Comparison of ENCODE assay signal across 1 cellular context in genomic region chr3:40452876-40453730, GRCh38.
TF ChIP-seq lines count a peak whose summit lies in the region.

No MANE protein-coding gene starts in this region.

TF ChIP-seq in HepG2, 621 proteins besides CTCF, POLR2A, EP300 and RAD21 (continued from another document and continues in another):
- TF ChIP-seq, protein P1, sequence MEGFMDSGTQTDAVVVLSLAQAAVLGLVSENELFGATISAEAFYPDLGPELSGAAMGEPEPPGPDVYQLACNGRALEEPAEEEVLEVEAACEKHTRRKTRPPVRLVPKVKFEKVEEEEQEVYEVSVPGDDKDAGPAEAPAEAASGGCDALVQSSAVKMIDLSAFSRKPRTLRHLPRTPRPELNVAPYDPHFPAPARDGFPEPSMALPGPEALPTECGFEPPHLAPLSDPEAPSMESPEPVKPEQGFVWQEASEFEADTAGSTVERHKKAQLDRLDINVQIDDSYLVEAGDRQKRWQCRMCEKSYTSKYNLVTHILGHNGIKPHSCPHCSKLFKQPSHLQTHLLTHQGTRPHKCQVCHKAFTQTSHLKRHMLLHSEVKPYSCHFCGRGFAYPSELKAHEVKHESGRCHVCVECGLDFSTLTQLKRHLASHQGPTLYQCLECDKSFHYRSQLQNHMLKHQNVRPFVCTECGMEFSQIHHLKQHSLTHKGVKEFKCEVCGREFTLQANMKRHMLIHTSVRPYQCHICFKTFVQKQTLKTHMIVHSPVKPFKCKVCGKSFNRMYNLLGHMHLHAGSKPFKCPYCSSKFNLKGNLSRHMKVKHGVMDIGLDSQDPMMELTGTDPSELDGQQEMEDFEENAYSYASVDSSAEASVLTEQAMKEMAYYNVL (CRISPR knock-in tag; IDR thresholded peaks at IDR 0.05; ENCODE audit: borderline replicate concordance) = peak; percentile 59; the same call in 1 of the 2 replicates
- TF ChIP-seq HBP1 (CRISPR knock-in tag; IDR thresholded peaks at IDR 0.05; ENCODE audit: low read depth) (0 out of 2 replicates have a peak, but pooled peaks have one; percentile 28), PHF8 (CRISPR knock-in tag; IDR thresholded peaks at IDR 0.05) (peak; percentile 86), ATF7 (IDR thresholded peaks at IDR 0.05) (peak; percentile 99), ATF7 (CRISPR knock-in tag; IDR thresholded peaks at IDR 0.05) (peak; percentile 98), ZNF343 (CRISPR knock-in tag; IDR thresholded peaks at IDR 0.05) (0 out of 2 replicates have a peak, but pooled peaks have one; percentile 16), KDM6A (CRISPR knock-in tag; IDR thresholded peaks at IDR 0.05; ENCODE audit: low read depth) (no peak), PHF20 (CRISPR knock-in tag; IDR thresholded peaks at IDR 0.05) (peak; percentile 85), ONECUT2 (CRISPR knock-in tag; IDR thresholded peaks at IDR 0.05) (no peak), ZNF724P (CRISPR knock-in tag; IDR thresholded peaks at IDR 0.05; ENCODE audit: borderline replicate concordance) (peak; percentile 90; the same call in 1 of the 2 replicates), ZNF362 (CRISPR knock-in tag; IDR thresholded peaks at IDR 0.05; ENCODE audit: borderline replicate concordance) (0 out of 2 replicates have a peak, but pooled peaks have one; percentile 19), SRSF9 (IDR thresholded peaks at IDR 0.05; ENCODE audit: borderline replicate concordance, insufficient read depth, low read depth, low read length, poor library complexity, severe bottlenecking) (no peak), YEATS2 (CRISPR knock-in tag; IDR thresholded peaks at IDR 0.05; ENCODE audit: borderline replicate concordance) (peak; percentile 80), PHF21A (CRISPR knock-in tag; IDR thresholded peaks at IDR 0.05) (peak; percentile 88), ZNF512B (CRISPR knock-in tag; IDR thresholded peaks at IDR 0.05; ENCODE audit: borderline replicate concordance) (no peak), HNF1A (IDR thresholded peaks at IDR 0.05; ENCODE audit: low read depth) (no peak), HNF1A (CRISPR knock-in tag; IDR thresholded peaks at IDR 0.05; ENCODE audit: borderline replicate concordance) (0 out of 2 replicates have a peak, but pooled peaks have one; percentile 44), KDM4B (CRISPR knock-in tag; IDR thresholded peaks at IDR 0.05) (peak; percentile 45; the same call in 1 of the 2 replicates), ZNF33B (CRISPR knock-in tag; IDR thresholded peaks at IDR 0.05) (no peak), ZFP37 (CRISPR knock-in tag; IDR thresholded peaks at IDR 0.05; ENCODE audit: borderline replicate concordance) (0 out of 2 replicates have a peak, but pooled peaks have one; percentile 11), GATA4 (IDR thresholded peaks at IDR 0.05; ENCODE audit: borderline replicate concordance, low read depth) (0 out of 2 replicates have a peak, but pooled peaks have one; percentile 31), SOX6 (IDR thresholded peaks at IDR 0.05) (no peak), SOX6 (CRISPR knock-in tag; IDR thresholded peaks at IDR 0.05) (peak; percentile 55; the same call in 1 of the 2 replicates), ERF (CRISPR knock-in tag; IDR thresholded peaks at IDR 0.05) (peak; percentile 81; the same call in 1 of the 2 replicates), ZNF503 (CRISPR knock-in tag; IDR thresholded peaks at IDR 0.05) (no peak), ATF7-NPFF (CRISPR knock-in tag; IDR thresholded peaks at IDR 0.05; ENCODE audit: low read depth) (peak; percentile 82; the same call in 1 of the 2 replicates), ZNF772 (CRISPR knock-in tag; IDR thresholded peaks at IDR 0.05) (peak; percentile 67; the same call in 1 of the 2 replicates), PITX1 (CRISPR knock-in tag; IDR thresholded peaks at IDR 0.05) (peak; percentile 62), ZBTB40 (IDR thresholded peaks at IDR 0.05) (no peak), ZBTB40 (CRISPR knock-in tag; IDR thresholded peaks at IDR 0.05) (peak; percentile 48)
- TF ChIP-seq, protein P2, sequence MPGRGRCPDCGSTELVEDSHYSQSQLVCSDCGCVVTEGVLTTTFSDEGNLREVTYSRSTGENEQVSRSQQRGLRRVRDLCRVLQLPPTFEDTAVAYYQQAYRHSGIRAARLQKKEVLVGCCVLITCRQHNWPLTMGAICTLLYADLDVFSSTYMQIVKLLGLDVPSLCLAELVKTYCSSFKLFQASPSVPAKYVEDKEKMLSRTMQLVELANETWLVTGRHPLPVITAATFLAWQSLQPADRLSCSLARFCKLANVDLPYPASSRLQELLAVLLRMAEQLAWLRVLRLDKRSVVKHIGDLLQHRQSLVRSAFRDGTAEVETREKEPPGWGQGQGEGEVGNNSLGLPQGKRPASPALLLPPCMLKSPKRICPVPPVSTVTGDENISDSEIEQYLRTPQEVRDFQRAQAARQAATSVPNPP (CRISPR knock-in tag; IDR thresholded peaks at IDR 0.05) = no peak
